8 cellular contexts compared by ENCODE assay signal in genomic region chr16:49281481-49281842, GRCh38. TPM values are rescaled to one million over a fixed set of nuclear protein-coding genes. Genes with fewer than 3 reads are reported as not detected.
DNase-seq lines count a peak whose midpoint lies in the region; ATAC-seq and TF ChIP-seq lines count a peak whose summit lies in the region.

TSS of gene CBLN1 (minus strand) at chr16:49281838. CDS start at chr16:49281465, 373 bp downstream.

- intact Hi-C loops in ovary (cut with DNase I) = no loop called here

- no peak for TF ChIP-seq EP300 in ovary (IDR thresholded peaks at IDR 0.05)

- no peak within 1 kb of the TSS for H3K27ac Mint-ChIP-seq in effector memory CD8-positive, alpha-beta T cell

- no peaks in the 10 kb centered on the region for H3K36me3 Mint-ChIP-seq in effector memory CD8-positive, alpha-beta T cell (ENCODE audit: insufficient read depth)

- peak; percentile 2 for ATAC-seq in HG03442 (IDR thresholded peaks at IDR 0.05; ENCODE audit: unreplicated experiment)
- no peak for ATAC-seq in effector memory CD8-positive, alpha-beta T cell (replicated peaks)

- H3K4me1 Mint-ChIP-seq in effector memory CD8-positive, alpha-beta T cell (ENCODE audit: low read depth in 2 of 2) = peaks cover 0 to 3% of the 10 kb centered on the region in 2 donors

- peaks cover 9% of the 10 kb centered on the region for H3K4me1 ChIP-seq in ovary (ENCODE audit: insufficient read depth)

- no peak for TF ChIP-seq POLR2A in ovary (IDR thresholded peaks at IDR 0.05)

- H3K4me3 Mint-ChIP-seq in effector memory CD8-positive, alpha-beta T cell = peak within 1 kb of the TSS; percentile 76 to 77

- H3K27me3 Mint-ChIP-seq in effector memory CD8-positive, alpha-beta T cell = peaks cover 63 to 82% of the 10 kb centered on the region in 2 donors

- TF ChIP-seq CTCF in GM12865 (IDR thresholded peaks at IDR 0.05; ENCODE audit: insufficient read depth, low read depth, low read length, missing control alignments) (no peak), ovary (IDR thresholded peaks at IDR 0.05) (no peak)

- peaks cover 0 to 7% of the 10 kb centered on the region in 2 donors for H3K9me3 Mint-ChIP-seq in effector memory CD8-positive, alpha-beta T cell

- H3K36me3 ChIP-seq in ovary = no peaks in the 10 kb centered on the region

- H3K9me3 ChIP-seq in ovary = no peaks in the 10 kb centered on the region

- H3K27me3 ChIP-seq in ovary = no peaks in the 10 kb centered on the region

- H3K27ac ChIP-seq in ovary = no peak within 1 kb of the TSS

- H3K4me3 ChIP-seq in GM12865 (ENCODE audit: low read depth, low read length) = peak within 1 kb of the TSS; percentile 35
- H3K4me3 ChIP-seq in ovary = peak within 1 kb of the TSS; percentile 14

- DNase-seq in GM12865 (ENCODE audit: low read depth) (no peak), ovary (no peak), NCI-H187 treated with DMSO at 0.1 percent for 48 hours (lab: John Stamatoyannopoulos, UW) (no peak), 8988T (no peak), globus pallidus (ENCODE audit: low spot score) (no peak)
- DNase-seq in effector memory CD8-positive, alpha-beta T cell = no peak
- DNase-seq in stimulated activated CD4-positive, alpha-beta T cell treated with anti-CD3 and anti-CD28 coated beads, Interleukin-1b, Interleukin-23, amount 100 ng/mL, for 48 hours = no peak

- WGBS in ovary, 3 donors = 1 to 2% (median 1%) methylated on average over 25 to 45 of the region's 45 CpGs

RNA-seq across cellular contexts. Expression of gene CBLN1, which starts in this region (rescaled TPM):
- 1 to 10 TPM in 2 of 7 donors, under 1 TPM in 3, not detected in 2; 0.23 to 3.4 (median 0.56) TPM for total RNA-seq in ovary
- polyA plus RNA-seq in ovary = 1 to 10 TPM; 1.7 to 6.7 TPM
